In the genomic region with DNA sequence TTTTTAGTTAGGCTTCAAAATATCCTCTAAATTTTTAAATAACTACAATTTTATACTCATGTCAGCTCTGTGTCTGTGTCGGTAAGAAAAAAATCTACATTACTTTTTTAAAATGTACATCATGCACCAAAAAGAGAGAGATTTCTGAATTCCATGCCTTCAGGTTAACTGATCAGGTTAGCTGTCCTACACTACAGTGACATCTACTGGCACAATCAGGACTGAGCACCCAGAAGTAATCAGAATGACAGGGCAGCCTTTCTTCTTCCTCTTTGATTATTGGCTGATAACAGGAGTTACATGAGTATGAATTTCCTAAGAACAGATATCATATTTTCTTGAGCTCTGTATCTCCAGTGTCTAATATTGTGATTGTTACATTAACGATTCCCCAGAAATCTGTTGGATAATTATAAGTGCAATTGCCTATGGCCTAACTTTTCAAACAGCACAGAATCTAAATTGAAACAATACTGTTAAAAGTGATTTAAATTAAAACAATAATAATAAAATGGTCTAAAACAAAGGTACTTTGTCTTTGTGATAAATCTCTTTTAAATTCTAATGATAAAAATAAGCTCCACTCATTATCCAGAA, we compare ENCODE assay signal across 8 cellular contexts. TPM values are rescaled to one million over a fixed set of nuclear protein-coding genes. Genes with fewer than 3 reads are reported as not detected.
DNase-seq lines count a peak whose midpoint lies in the region; ATAC-seq, FAIRE-seq and TF ChIP-seq lines count a peak whose summit lies in the region.

No MANE protein-coding gene starts in this region.

- peak; percentile 80 for TF ChIP-seq CTCF in GM12864 (IDR thresholded peaks at IDR 0.05; ENCODE audit: low read depth, low read length, missing control alignments)

- H3K27ac ChIP-seq in caudate nucleus (ENCODE audit: low read depth, low read length): no peak overlapping the region

- DNase-seq in GM12864 (ENCODE audit: low read depth): peak; percentile 46
- DNase-seq in NCI-H2081 (lab: John Stamatoyannopoulos, UW): peak; percentile 54 to 78
- peak in 37 of 61 donors; percentile 2 to 81 (median 22) for DNase-seq in caudate nucleus (lab: John Stamatoyannopoulos, UW)
- DNase-seq in left colon: peak in 1 of 2 donors; percentile 33
- DNase-seq in stimulated activated CD4-positive, alpha-beta T cell treated with anti-CD3 and anti-CD28 coated beads, TNF-alpha, amount 100 ng/mL, for 4 hours (ENCODE audit: low read depth in 3 of 3): peak in 2 of 3 experiments; percentile 27 to 36
- DNase-seq in T1000 (lab: John Stamatoyannopoulos, UW): no peak

- no peak overlapping the region for H3K4me3 ChIP-seq in GM12864 (ENCODE audit: low read depth, low read length)

- ATAC-seq in HG02642 (IDR thresholded peaks at IDR 0.05; ENCODE audit: poor library complexity, unreplicated experiment) (peak; percentile 64), left colon (peak; percentile 78)

- intact Hi-C loops in left colon (cut with DNase I, micrococcal nuclease): loop anchor here in 1 of 2 donors (10.0 kb wide), 1 partner anchor 501 kb away; no protein-coding TSS in a partner anchor

- peak; percentile 87 for FAIRE-seq in TTC549 (lab: Jason Lieb, UNC)

RNA-seq across cellular contexts. Expression of gene HYCC1, which starts 41.8 kb away (rescaled TPM):
- 1 to 10 TPM; 6.3 to 8.0 TPM for total RNA-seq in left colon

RNA-seq across cellular contexts. Expression of gene KLHL7, which starts 49.9 kb away (rescaled TPM):
- 10 to 100 TPM; 14.4 to 17.8 TPM for total RNA-seq in left colon
